16 cellular contexts compared by ENCODE assay signal in the genomic region with DNA sequence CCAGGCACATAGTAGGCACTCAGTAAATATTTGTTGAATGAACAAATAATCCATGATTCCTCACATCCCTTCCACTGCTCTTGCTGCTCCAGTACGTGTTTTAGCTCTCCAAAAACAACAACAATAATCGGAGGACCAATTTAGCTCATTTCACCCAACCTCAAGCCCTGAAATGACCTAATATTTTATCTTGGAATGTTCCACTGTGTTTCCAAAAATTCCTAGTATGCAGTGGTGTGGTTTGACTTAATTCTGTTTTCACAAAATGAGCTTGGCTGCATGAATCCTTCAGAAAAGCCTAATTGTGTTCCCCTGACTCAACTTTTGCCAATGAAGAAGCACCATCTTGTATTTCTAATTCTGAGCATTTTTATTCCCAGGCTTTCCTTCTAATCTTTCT.
DNase-seq lines count a peak whose midpoint lies in the region; ATAC-seq and TF ChIP-seq lines count a peak whose summit lies in the region.
"Had no signal": no experiment of that assay in that cellular context is flagged by ENCODE, and none has a peak within 500 bp of the region (broad histone marks: within the 10 kb centered on the region; RNA-seq: fewer than 3 reads in every experiment).

No MANE protein-coding gene starts in this region.

- ATAC-seq in SK-N-SH treated with all-trans-retinoic acid at 6 μM for 48 hours (peak; percentile 36; the same call in 1 of the 3 replicates), GM21390 (IDR thresholded peaks at IDR 0.05; ENCODE audit: unreplicated experiment) (no peak)
- ATAC-seq: activated CD8-positive, alpha-beta T cell treated with anti-CD3 and anti-CD28 coated beads for 36 hours; Panc1 had no signal

- TF ChIP-seq CTCF in fibroblast of the aortic adventitia (IDR thresholded peaks at IDR 0.05; ENCODE audit: insufficient read depth, low read length): no peak

- CTCF ChIA-PET in HEK293T (lab: Yijun Ruan, JAX): no interaction called here

- no peak overlapping the region for H3K4me3 ChIP-seq in fibroblast of the aortic adventitia (ENCODE audit: low read depth, low read length)

- peak; percentile 81 for DNase-seq in GM03348 (ENCODE audit: low spot score)
- DNase-seq in fibroblast of the aortic adventitia (ENCODE audit: low read depth): peak; percentile 96
- DNase-seq in renal cortical epithelial cell (ENCODE audit: low read depth): peak; percentile 73
- no peak for DNase-seq in HEK293T (ENCODE audit: extremely low spot score)
- DNase-seq in stimulated activated CD4-positive, alpha-beta T cell treated with anti-CD3 and anti-CD28 coated beads, Interleukin-4, amount 100 ng/mL, for 24 hours: no peak
- no peak for DNase-seq in NCI-H82 treated with DMSO at 0.1 percent for 48 hours (lab: John Stamatoyannopoulos, UW; ENCODE audit: unreplicated experiment)
- DNase-seq: activated CD8-positive, alpha-beta T cell treated with anti-CD3 and anti-CD28 coated beads for 36 hours; anterior cingulate cortex; DMS79; effector CD8-positive, alpha-beta T cell; NCI-H2081; stimulated activated CD4-positive, alpha-beta T cell treated with anti-CD3 and anti-CD28 coated beads, Interleukin-12 subunit alpha, Interleukin-12 subunit beta, amount 100 ng/mL, for 4 hours; WERI-Rb-1 had no signal

- POLR2A ChIA-PET in HEK293T (lab: Yijun Ruan, JAX): no interaction called here

TF ChIP-seq in SK-N-SH treated with all-trans-retinoic acid at 6 μM for 48 hours, 23 proteins besides CTCF, POLR2A, EP300 and RAD21:
- TF ChIP-seq ZC3H10 (CRISPR knock-in tag; IDR thresholded peaks at IDR 0.05) (no peak), TCF4 (CRISPR knock-in tag; IDR thresholded peaks at IDR 0.05; ENCODE audit: borderline replicate concordance) (no peak), PPARA (CRISPR knock-in tag; IDR thresholded peaks at IDR 0.05; ENCODE audit: borderline replicate concordance) (no peak), ISL1 (CRISPR knock-in tag; IDR thresholded peaks at IDR 0.05) (peak; percentile 54), GLIS3 (CRISPR knock-in tag; IDR thresholded peaks at IDR 0.05) (no peak), ESRRG (CRISPR knock-in tag; IDR thresholded peaks at IDR 0.05) (no peak)
- TF ChIP-seq, protein P1, sequence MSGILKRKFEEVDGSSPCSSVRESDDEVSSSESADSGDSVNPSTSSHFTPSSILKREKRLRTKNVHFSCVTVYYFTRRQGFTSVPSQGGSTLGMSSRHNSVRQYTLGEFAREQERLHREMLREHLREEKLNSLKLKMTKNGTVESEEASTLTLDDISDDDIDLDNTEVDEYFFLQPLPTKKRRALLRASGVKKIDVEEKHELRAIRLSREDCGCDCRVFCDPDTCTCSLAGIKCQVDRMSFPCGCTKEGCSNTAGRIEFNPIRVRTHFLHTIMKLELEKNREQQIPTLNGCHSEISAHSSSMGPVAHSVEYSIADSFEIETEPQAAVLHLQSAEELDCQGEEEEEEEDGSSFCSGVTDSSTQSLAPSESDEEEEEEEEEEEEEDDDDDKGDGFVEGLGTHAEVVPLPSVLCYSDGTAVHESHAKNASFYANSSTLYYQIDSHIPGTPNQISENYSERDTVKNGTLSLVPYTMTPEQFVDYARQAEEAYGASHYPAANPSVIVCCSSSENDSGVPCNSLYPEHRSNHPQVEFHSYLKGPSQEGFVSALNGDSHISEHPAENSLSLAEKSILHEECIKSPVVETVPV (CRISPR knock-in tag; IDR thresholded peaks at IDR 0.05): no peak
- TF ChIP-seq, protein P2, sequence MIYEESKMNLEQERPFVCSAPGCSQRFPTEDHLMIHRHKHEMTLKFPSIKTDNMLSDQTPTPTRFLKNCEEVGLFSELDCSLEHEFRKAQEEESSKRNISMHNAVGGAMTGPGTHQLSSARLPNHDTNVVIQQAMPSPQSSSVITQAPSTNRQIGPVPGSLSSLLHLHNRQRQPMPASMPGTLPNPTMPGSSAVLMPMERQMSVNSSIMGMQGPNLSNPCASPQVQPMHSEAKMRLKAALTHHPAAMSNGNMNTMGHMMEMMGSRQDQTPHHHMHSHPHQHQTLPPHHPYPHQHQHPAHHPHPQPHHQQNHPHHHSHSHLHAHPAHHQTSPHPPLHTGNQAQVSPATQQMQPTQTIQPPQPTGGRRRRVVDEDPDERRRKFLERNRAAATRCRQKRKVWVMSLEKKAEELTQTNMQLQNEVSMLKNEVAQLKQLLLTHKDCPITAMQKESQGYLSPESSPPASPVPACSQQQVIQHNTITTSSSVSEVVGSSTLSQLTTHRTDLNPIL (CRISPR knock-in tag; IDR thresholded peaks at IDR 0.05; ENCODE audit: low read depth): no peak

TF ChIP-seq in HEK293T, 16 proteins besides CTCF, POLR2A, EP300 and RAD21:
- TF ChIP-seq FOXK2 (IDR thresholded peaks at IDR 0.05) (no peak), HDGF (IDR thresholded peaks at IDR 0.05; ENCODE audit: borderline replicate concordance) (no peak), SP1 (IDR thresholded peaks at IDR 0.05) (no peak), L3MBTL2 (conservative IDR thresholded peaks at IDR 0.05) (no peak), FOXA1 (IDR thresholded peaks at IDR 0.05) (no peak), SUZ12 (IDR thresholded peaks at IDR 0.05) (no peak), CTBP1 (IDR thresholded peaks at IDR 0.05; ENCODE audit: borderline replicate concordance) (no peak), BHLHE40 (IDR thresholded peaks at IDR 0.05; ENCODE audit: borderline replicate concordance) (no peak), ELF4 (IDR thresholded peaks at IDR 0.05) (no peak), TARDBP (IDR thresholded peaks at IDR 0.05) (no peak), ZNF384 (IDR thresholded peaks at IDR 0.05) (no peak), LEF1 (IDR thresholded peaks at IDR 0.05; ENCODE audit: borderline replicate concordance) (no peak), FOXM1 (IDR thresholded peaks at IDR 0.05; ENCODE audit: borderline replicate concordance) (no peak), NFRKB (IDR thresholded peaks at IDR 0.05) (no peak), ARNT (IDR thresholded peaks at IDR 0.05) (no peak)
- TF ChIP-seq, protein P3, sequence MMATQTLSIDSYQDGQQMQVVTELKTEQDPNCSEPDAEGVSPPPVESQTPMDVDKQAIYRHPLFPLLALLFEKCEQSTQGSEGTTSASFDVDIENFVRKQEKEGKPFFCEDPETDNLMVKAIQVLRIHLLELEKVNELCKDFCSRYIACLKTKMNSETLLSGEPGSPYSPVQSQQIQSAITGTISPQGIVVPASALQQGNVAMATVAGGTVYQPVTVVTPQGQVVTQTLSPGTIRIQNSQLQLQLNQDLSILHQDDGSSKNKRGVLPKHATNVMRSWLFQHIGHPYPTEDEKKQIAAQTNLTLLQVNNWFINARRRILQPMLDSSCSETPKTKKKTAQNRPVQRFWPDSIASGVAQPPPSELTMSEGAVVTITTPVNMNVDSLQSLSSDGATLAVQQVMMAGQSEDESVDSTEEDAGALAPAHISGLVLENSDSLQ (IDR thresholded peaks at IDR 0.05): no peak

Comparison
In these comparisons a context has a peak if more than half of its experiments do, and no peak if none do; other contexts are left out.
1. DNase-seq: peak in GM03348 (single experiment), fibroblast of the aortic adventitia (single experiment) and renal cortical epithelial cell (single experiment); none in HEK293T (single experiment), stimulated activated CD4-positive, alpha-beta T cell treated with anti-CD3 and anti-CD28 coated beads, Interleukin-4, amount 100 ng/mL, for 24 hours (single experiment) and NCI-H82 treated with DMSO at 0.1 percent for 48 hours (single experiment).